In the genomic region with DNA sequence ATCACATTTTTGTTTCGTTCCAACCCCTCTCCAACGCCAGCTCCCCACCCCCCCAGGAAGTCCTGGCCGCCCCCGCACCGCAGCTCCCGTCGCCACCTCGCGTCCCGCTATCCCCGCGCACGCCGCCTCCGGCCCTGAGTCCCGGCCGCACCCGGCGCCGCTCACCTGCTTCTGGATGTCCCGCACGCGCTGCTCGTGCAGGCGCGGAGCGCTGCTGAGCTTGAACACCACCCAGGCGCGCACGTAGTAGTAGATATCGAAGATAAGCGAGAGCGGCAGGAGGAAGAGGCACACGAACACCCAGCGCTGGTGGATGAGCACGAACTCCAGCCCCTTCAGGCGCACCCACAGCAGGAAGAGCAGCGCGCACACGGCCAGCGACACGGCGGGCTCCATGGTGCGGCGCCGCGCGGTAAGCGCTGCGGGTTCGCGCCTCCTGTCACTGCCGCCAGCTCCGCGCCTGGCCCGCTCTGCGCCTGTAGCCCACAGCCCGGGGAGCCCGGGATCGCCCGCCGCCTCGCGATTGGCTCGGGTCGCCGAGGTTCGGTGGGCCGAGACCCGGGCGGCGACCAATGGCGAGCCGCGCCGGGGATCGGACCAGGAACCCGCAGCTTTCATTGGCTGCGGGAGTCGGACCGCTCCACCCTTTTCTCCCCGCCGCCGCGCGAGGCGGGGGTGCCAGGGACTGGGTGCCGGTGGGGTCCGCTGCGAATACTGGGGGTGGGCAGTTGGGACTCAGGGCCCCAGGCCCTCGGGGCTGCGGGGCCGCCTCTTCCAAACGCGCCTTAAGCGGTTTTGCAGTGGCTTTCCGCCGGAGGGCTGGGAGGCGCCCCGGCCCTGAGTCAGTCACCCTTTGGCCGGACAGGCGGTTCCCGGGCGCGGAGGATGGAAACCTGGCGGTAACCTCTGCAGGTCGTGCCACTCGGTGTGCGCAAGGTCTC, we compare ENCODE assay signal across 8 cellular contexts. TPM values are rescaled to one million over a fixed set of nuclear protein-coding genes. Genes with fewer than 3 reads are reported as not detected.
DNase-seq lines count a peak whose midpoint lies in the region; ATAC-seq, FAIRE-seq and TF ChIP-seq lines count a peak whose summit lies in the region.

A gene with protein sequence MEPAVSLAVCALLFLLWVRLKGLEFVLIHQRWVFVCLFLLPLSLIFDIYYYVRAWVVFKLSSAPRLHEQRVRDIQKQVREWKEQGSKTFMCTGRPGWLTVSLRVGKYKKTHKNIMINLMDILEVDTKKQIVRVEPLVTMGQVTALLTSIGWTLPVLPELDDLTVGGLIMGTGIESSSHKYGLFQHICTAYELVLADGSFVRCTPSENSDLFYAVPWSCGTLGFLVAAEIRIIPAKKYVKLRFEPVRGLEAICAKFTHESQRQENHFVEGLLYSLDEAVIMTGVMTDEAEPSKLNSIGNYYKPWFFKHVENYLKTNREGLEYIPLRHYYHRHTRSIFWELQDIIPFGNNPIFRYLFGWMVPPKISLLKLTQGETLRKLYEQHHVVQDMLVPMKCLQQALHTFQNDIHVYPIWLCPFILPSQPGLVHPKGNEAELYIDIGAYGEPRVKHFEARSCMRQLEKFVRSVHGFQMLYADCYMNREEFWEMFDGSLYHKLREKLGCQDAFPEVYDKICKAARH (minus strand): TSS at position 472 of the 941 bp plus-strand sequence. CDS start 76 bp downstream, at position 396.

- H3K4me3 ChIP-seq in fibroblast of mammary gland (ENCODE audit: control insufficient read depth, low read depth, low read length): peak within 1 kb of the TSS; percentile 91

- H3K27ac Mint-ChIP-seq in activated T-helper 17 cell treated with anti-CD3 and anti-CD28 coated beads, Interleukin-2, amount 50 U/mL, for 72 hours: peak within 1 kb of the TSS; percentile 72
- peak within 1 kb of the TSS in 9 of 10 donors; percentile 1 to 72 (median 54) for H3K27ac Mint-ChIP-seq in naive thymus-derived CD8-positive, alpha-beta T cell

- peaks cover 36% of the 10 kb centered on the region for H3K4me1 Mint-ChIP-seq in activated T-helper 17 cell treated with anti-CD3 and anti-CD28 coated beads, Interleukin-2, amount 50 U/mL, for 72 hours
- H3K4me1 Mint-ChIP-seq in naive thymus-derived CD8-positive, alpha-beta T cell: peaks cover 13 to 30% (median 18%) of the 10 kb centered on the region in 4 donors

- peak within 1 kb of the TSS; percentile 96 for H3K4me3 Mint-ChIP-seq in activated T-helper 17 cell treated with anti-CD3 and anti-CD28 coated beads, Interleukin-2, amount 50 U/mL, for 72 hours
- H3K4me3 Mint-ChIP-seq in naive thymus-derived CD8-positive, alpha-beta T cell: peak within 1 kb of the TSS; percentile 86 to 97 (median 92)

- DNase-seq in DMS53 (lab: John Stamatoyannopoulos, UW) (peak; percentile 98), HuH-7 (ENCODE audit: low spot score) (peak; percentile 97), RCC 7860 (ENCODE audit: low spot score) (peak; percentile 71), fibroblast of mammary gland (ENCODE audit: low read depth) (peak; percentile 72)
- DNase-seq in naive thymus-derived CD8-positive, alpha-beta T cell: peak; percentile 30 to 71 (median 52)
- DNase-seq in stimulated activated naive CD4-positive, alpha-beta T cell treated with Interleukin-2 at 50 U/mL for 16 hours (lab: John Stamatoyannopoulos, UW): peak; percentile 73

- POLR2A ChIA-PET in naive thymus-derived CD8-positive, alpha-beta T cell (lab: Charles Lee): interaction anchor here (0.6 to 0.9 kb wide), 2 partner anchors 476 to 1560 kb away, joined by 3 to 4 read pairs; no protein-coding TSS in a partner anchor

- H3K27me3 Mint-ChIP-seq in activated T-helper 17 cell treated with anti-CD3 and anti-CD28 coated beads, Interleukin-2, amount 50 U/mL, for 72 hours: peaks cover 19% of the 10 kb centered on the region
- H3K27me3 Mint-ChIP-seq in naive thymus-derived CD8-positive, alpha-beta T cell: peaks cover 12 to 26% (median 23%) of the 10 kb centered on the region in 5 donors

- peaks cover 39% of the 10 kb centered on the region for H3K36me3 Mint-ChIP-seq in activated T-helper 17 cell treated with anti-CD3 and anti-CD28 coated beads, Interleukin-2, amount 50 U/mL, for 72 hours (ENCODE audit: low read depth)
- no peaks in the 10 kb centered on the region for H3K36me3 Mint-ChIP-seq in naive thymus-derived CD8-positive, alpha-beta T cell

- FAIRE-seq in RCC 7860 (lab: Jason Lieb, UNC): no peak

- no peak for TF ChIP-seq CTCF in fibroblast of mammary gland (conservative IDR thresholded peaks at IDR 0.05; ENCODE audit: control insufficient read depth, insufficient read depth, low read depth, low read length)

- peak; percentile 90 for ATAC-seq in GM21526 (IDR thresholded peaks at IDR 0.05; ENCODE audit: low FRiP score, unreplicated experiment)
- ATAC-seq in activated T-helper 17 cell treated with anti-CD3 and anti-CD28 coated beads, Interleukin-2, amount 50 U/mL, for 72 hours (replicated peaks): peak; percentile 94
- peak; percentile 83 to 95 for ATAC-seq in naive thymus-derived CD8-positive, alpha-beta T cell

- no peaks in the 10 kb centered on the region for H3K9me3 Mint-ChIP-seq in activated T-helper 17 cell treated with anti-CD3 and anti-CD28 coated beads, Interleukin-2, amount 50 U/mL, for 72 hours
- H3K9me3 Mint-ChIP-seq in naive thymus-derived CD8-positive, alpha-beta T cell: no peaks in the 10 kb centered on the region

RNA-seq across cellular contexts. Expression of the gene that starts here (rescaled TPM):
- 10 to 100 TPM; 27.4 to 78.7 TPM for total RNA-seq in activated T-helper 17 cell treated with anti-CD3 and anti-CD28 coated beads, Interleukin-2, amount 50 U/mL, for 72 hours
- total RNA-seq in naive thymus-derived CD8-positive, alpha-beta T cell: 1 to 10 TPM; 4.0 to 4.2 TPM
- polyA plus RNA-seq in naive thymus-derived CD8-positive, alpha-beta T cell: 1 to 10 TPM; 1.8 to 3.4 (median 3.4) TPM

Comparison
In these comparisons a context has a peak if more than half of its experiments do, and no peak if none do; other contexts are left out.
1. Peak in every context shown above with its lines: DNase-seq, ATAC-seq and H3K4me3 ChIP-seq.
2. RNA of the gene that starts here (total RNA-seq): 27.4 to 78.7 TPM in activated T-helper 17 cell treated with anti-CD3 and anti-CD28 coated beads, Interleukin-2, amount 50 U/mL, for 72 hours; 4.0 to 4.2 TPM in naive thymus-derived CD8-positive, alpha-beta T cell; every median in the first group is over 4 times any median in the second.